19 cellular contexts compared by ENCODE assay signal in the genomic region with DNA sequence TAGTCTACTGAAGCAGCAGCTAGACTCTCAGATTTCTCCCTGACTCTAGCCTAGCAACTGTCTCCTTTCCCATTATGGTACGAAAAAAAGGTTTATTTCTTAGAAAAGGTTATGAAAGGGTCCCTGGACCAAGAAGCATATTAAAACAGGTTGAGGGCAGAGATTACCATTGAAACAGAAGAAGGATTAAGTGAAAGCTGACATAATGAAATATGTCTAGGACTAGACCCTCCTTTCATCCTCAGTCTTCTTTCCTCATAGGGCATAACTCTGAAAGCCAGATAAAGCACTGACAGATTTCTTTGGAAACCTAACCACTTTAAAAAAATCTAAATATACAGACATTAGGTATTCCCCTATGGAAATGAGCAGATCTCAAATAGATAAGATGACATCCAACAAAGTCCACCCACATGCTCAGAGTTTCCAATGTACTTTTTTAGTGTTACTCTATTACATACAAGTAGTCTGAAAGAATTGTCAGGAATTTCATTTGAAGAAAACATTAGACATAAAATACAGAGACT. TPM values are rescaled to one million over a fixed set of nuclear protein-coding genes. Genes with fewer than 3 reads are reported as not detected.
DNase-seq lines count a peak whose midpoint lies in the region; ATAC-seq and TF ChIP-seq lines count a peak whose summit lies in the region.
"Had no signal": no experiment of that assay in that cellular context is flagged by ENCODE, and none has a peak within 500 bp of the region (broad histone marks: within the 10 kb centered on the region; RNA-seq: fewer than 3 reads in every experiment).

No MANE protein-coding gene starts in this region.

- POLR2A ChIA-PET in HEK293T (lab: Yijun Ruan, JAX): no interaction called here

- H4K20me1 ChIP-seq in osteoblast (ENCODE audit: insufficient read depth, low read length): peaks cover 2% of the 10 kb centered on the region

- no peak overlapping the region for H3K27ac ChIP-seq in parathyroid adenoma
- H3K27ac ChIP-seq in osteoblast (ENCODE audit: low read depth, low read length): no peak overlapping the region
- H3K27ac ChIP-seq: C4-2B had no signal

- H3K9ac ChIP-seq in parathyroid adenoma: no peak overlapping the region

- H3K4me2 ChIP-seq in parathyroid adenoma (ENCODE audit: low read length): peak overlapping the region; percentile 6
- no peak overlapping the region for H3K4me2 ChIP-seq in osteoblast (ENCODE audit: insufficient read depth, low read length)

- H3K4me1 ChIP-seq in parathyroid adenoma: no peaks in the 10 kb centered on the region
- peaks cover 7% of the 10 kb centered on the region for H3K4me1 ChIP-seq in osteoblast (ENCODE audit: insufficient read depth, low read length)

- peaks cover 2% of the 10 kb centered on the region for H3K36me3 Mint-ChIP-seq in activated naive CD4-positive, alpha-beta T cell treated with anti-CD3 and anti-CD28 coated beads for 36 hours (ENCODE audit: low read depth)
- H3K36me3 Mint-ChIP-seq in activated naive CD4-positive, alpha-beta T cell treated with anti-CD3 and anti-CD28 coated beads, Interleukin-2, amount 10 ng/mL, durations not matched to agents 7 days and 5 days: peaks cover 5% of the 10 kb centered on the region
- peaks cover 2% of the 10 kb centered on the region for H3K36me3 Mint-ChIP-seq in central memory CD8-positive, alpha-beta T cell (ENCODE audit: insufficient read depth)
- no peaks in the 10 kb centered on the region for H3K36me3 Mint-ChIP-seq in natural killer cell treated with Interleukin-12 subunit alpha and Interleukin-12 subunit beta and Interleukin-15 and Interleukin-18, amount 100 ng/mL, for 72 hours

- no peaks in the 10 kb centered on the region for H3K36me3 ChIP-seq in parathyroid adenoma (ENCODE audit: control insufficient read depth, insufficient read depth, low read length)
- no peaks in the 10 kb centered on the region for H3K36me3 ChIP-seq in osteoblast (ENCODE audit: insufficient read depth, low read length)

- H3K4me3 Mint-ChIP-seq in activated naive CD4-positive, alpha-beta T cell treated with anti-CD3 and anti-CD28 coated beads for 36 hours: no peak overlapping the region
- H3K4me3 Mint-ChIP-seq in activated naive CD4-positive, alpha-beta T cell treated with anti-CD3 and anti-CD28 coated beads, Interleukin-2, amount 10 ng/mL, durations not matched to agents 7 days and 5 days: no peak overlapping the region
- H3K4me3 Mint-ChIP-seq in central memory CD8-positive, alpha-beta T cell: no peak overlapping the region
- H3K4me3 Mint-ChIP-seq in natural killer cell treated with Interleukin-12 subunit alpha and Interleukin-12 subunit beta and Interleukin-15 and Interleukin-18, amount 100 ng/mL, for 72 hours: no peak overlapping the region
- H3K4me3 Mint-ChIP-seq: CD8-positive, alpha-beta memory T cell had no signal

- no peak for DNase-seq in activated naive CD4-positive, alpha-beta T cell treated with anti-CD3 and anti-CD28 coated beads for 36 hours
- no peak for DNase-seq in activated naive CD4-positive, alpha-beta T cell treated with anti-CD3 and anti-CD28 coated beads, Interleukin-2, amount 10 ng/mL, durations not matched to agents 7 days and 5 days
- DNase-seq in HEK293T (ENCODE audit: extremely low spot score): no peak
- DNase-seq in central memory CD8-positive, alpha-beta T cell (ENCODE audit: low spot score in 2 of 2): no peak
- no peak for DNase-seq in osteoblast (ENCODE audit: insufficient read length, low spot score, missing footprints)
- DNase-seq in natural killer cell treated with Interleukin-12 subunit alpha and Interleukin-12 subunit beta and Interleukin-15 and Interleukin-18, amount 100 ng/mL, for 72 hours (ENCODE audit: low spot score): no peak
- DNase-seq in NK-92 (lab: John Stamatoyannopoulos, UW; ENCODE audit: unreplicated experiment): no peak
- DNase-seq: Calu3; CD8-positive, alpha-beta memory T cell; Karpas-422; NCI-H1417; NCI-H1694 treated with DMSO at 0.1 percent for 48 hours; NCI-H2081 treated with DMSO at 0.1 percent for 48 hours; NCI-H446 treated with DMSO at 0.1 percent for 48 hours; SIG-M5 had no signal

- CTCF ChIA-PET in activated naive CD4-positive, alpha-beta T cell treated with anti-CD3 and anti-CD28 coated beads for 36 hours (lab: Charles Lee): interaction anchor here (1.2 kb wide), 1 partner anchor 25 kb away, joined by 4 read pairs; no protein-coding TSS in a partner anchor
- CTCF ChIA-PET in activated naive CD4-positive, alpha-beta T cell treated with anti-CD3 and anti-CD28 coated beads, Interleukin-2, amount 10 ng/mL, durations not matched to agents 7 days and 5 days (lab: Charles Lee): no interaction called here
- CTCF ChIA-PET in HEK293T (lab: Yijun Ruan, JAX): no interaction called here

- H3K9me3 Mint-ChIP-seq in activated naive CD4-positive, alpha-beta T cell treated with anti-CD3 and anti-CD28 coated beads for 36 hours: no peaks in the 10 kb centered on the region
- no peaks in the 10 kb centered on the region for H3K9me3 Mint-ChIP-seq in activated naive CD4-positive, alpha-beta T cell treated with anti-CD3 and anti-CD28 coated beads, Interleukin-2, amount 10 ng/mL, durations not matched to agents 7 days and 5 days
- no peaks in the 10 kb centered on the region for H3K9me3 Mint-ChIP-seq in central memory CD8-positive, alpha-beta T cell
- H3K9me3 Mint-ChIP-seq in natural killer cell treated with Interleukin-12 subunit alpha and Interleukin-12 subunit beta and Interleukin-15 and Interleukin-18, amount 100 ng/mL, for 72 hours: no peaks in the 10 kb centered on the region
- H3K9me3 Mint-ChIP-seq: CD8-positive, alpha-beta memory T cell; IgD-negative memory B cell had no signal

- TF ChIP-seq CTCF in parathyroid adenoma (IDR thresholded peaks at IDR 0.05): no peak
- no peak for TF ChIP-seq CTCF in osteoblast (IDR thresholded peaks at IDR 0.05; ENCODE audit: extremely low read depth, low read depth, low read length)

- peaks cover 30% of the 10 kb centered on the region for H3K4me1 Mint-ChIP-seq in activated naive CD4-positive, alpha-beta T cell treated with anti-CD3 and anti-CD28 coated beads for 36 hours (ENCODE audit: low read depth)
- H3K4me1 Mint-ChIP-seq in activated naive CD4-positive, alpha-beta T cell treated with anti-CD3 and anti-CD28 coated beads, Interleukin-2, amount 10 ng/mL, durations not matched to agents 7 days and 5 days: peaks cover 3% of the 10 kb centered on the region
- H3K4me1 Mint-ChIP-seq in central memory CD8-positive, alpha-beta T cell: peaks cover 27% of the 10 kb centered on the region
- H3K4me1 Mint-ChIP-seq in natural killer cell treated with Interleukin-12 subunit alpha and Interleukin-12 subunit beta and Interleukin-15 and Interleukin-18, amount 100 ng/mL, for 72 hours (ENCODE audit: low read depth in 2 of 2): peaks cover 0 to 2% of the 10 kb centered on the region in 2 donors

- peak overlapping the region; percentile 41 for H3K27ac Mint-ChIP-seq in activated naive CD4-positive, alpha-beta T cell treated with anti-CD3 and anti-CD28 coated beads for 36 hours
- H3K27ac Mint-ChIP-seq in activated naive CD4-positive, alpha-beta T cell treated with anti-CD3 and anti-CD28 coated beads, Interleukin-2, amount 10 ng/mL, durations not matched to agents 7 days and 5 days: no peak overlapping the region
- peak overlapping the region; percentile 75 for H3K27ac Mint-ChIP-seq in central memory CD8-positive, alpha-beta T cell (ENCODE audit: low read depth)
- no peak overlapping the region for H3K27ac Mint-ChIP-seq in natural killer cell treated with Interleukin-12 subunit alpha and Interleukin-12 subunit beta and Interleukin-15 and Interleukin-18, amount 100 ng/mL, for 72 hours
- H3K27ac Mint-ChIP-seq: IgD-negative memory B cell had no signal

- H3K27me3 Mint-ChIP-seq in activated naive CD4-positive, alpha-beta T cell treated with anti-CD3 and anti-CD28 coated beads for 36 hours (ENCODE audit: low read depth): no peaks in the 10 kb centered on the region
- H3K27me3 Mint-ChIP-seq in activated naive CD4-positive, alpha-beta T cell treated with anti-CD3 and anti-CD28 coated beads, Interleukin-2, amount 10 ng/mL, durations not matched to agents 7 days and 5 days: no peaks in the 10 kb centered on the region
- no peaks in the 10 kb centered on the region for H3K27me3 Mint-ChIP-seq in central memory CD8-positive, alpha-beta T cell
- no peaks in the 10 kb centered on the region for H3K27me3 Mint-ChIP-seq in natural killer cell treated with Interleukin-12 subunit alpha and Interleukin-12 subunit beta and Interleukin-15 and Interleukin-18, amount 100 ng/mL, for 72 hours
- H3K27me3 Mint-ChIP-seq: CD8-positive, alpha-beta memory T cell; IgD-negative memory B cell had no signal

- H2AFZ ChIP-seq in parathyroid adenoma (no peak overlapping the region), osteoblast (ENCODE audit: low read length) (no peak overlapping the region)

- H3K79me2 ChIP-seq in parathyroid adenoma: peaks cover 31% of the 10 kb centered on the region
- H3K79me2 ChIP-seq in osteoblast (ENCODE audit: insufficient read depth, low read length): peaks cover 88% of the 10 kb centered on the region

- H3K27me3 ChIP-seq in parathyroid adenoma (ENCODE audit: control insufficient read depth, insufficient read depth, low read length) (no peaks in the 10 kb centered on the region), osteoblast (ENCODE audit: insufficient read depth, low read length) (no peaks in the 10 kb centered on the region)

- intact Hi-C loops in activated naive CD4-positive, alpha-beta T cell treated with anti-CD3 and anti-CD28 coated beads for 36 hours (cut with micrococcal nuclease): no loop called here

- H3K9me3 ChIP-seq in parathyroid adenoma (ENCODE audit: control insufficient read depth, low read length) (no peaks in the 10 kb centered on the region), osteoblast (ENCODE audit: low read depth, low read length) (no peaks in the 10 kb centered on the region)

- no peak for ATAC-seq in central memory CD8-positive, alpha-beta T cell (replicated peaks; ENCODE audit: extremely low read depth, poor library complexity, severe bottlenecking)
- ATAC-seq in natural killer cell treated with Interleukin-12 subunit alpha and Interleukin-12 subunit beta and Interleukin-15 and Interleukin-18, amount 100 ng/mL, for 72 hours: no peak
- ATAC-seq: Panc1 had no signal

- H3K4me3 ChIP-seq in parathyroid adenoma (ENCODE audit: low read depth, low read length) (no peak overlapping the region), osteoblast (ENCODE audit: insufficient read depth, low read length) (no peak overlapping the region)

TF ChIP-seq in HEK293T, 16 proteins besides CTCF, POLR2A, EP300 and RAD21 (continues in another document):
- TF ChIP-seq ELF4 (IDR thresholded peaks at IDR 0.05): no peak
- no peak for TF ChIP-seq SUZ12 (IDR thresholded peaks at IDR 0.05)
- TF ChIP-seq FOXK2 (IDR thresholded peaks at IDR 0.05): no peak
- TF ChIP-seq LEF1 (IDR thresholded peaks at IDR 0.05; ENCODE audit: borderline replicate concordance): no peak

RNA-seq across cellular contexts. Expression of a gene that starts 58.6 kb away (rescaled TPM):
- 10 to 100 TPM; 54.1 to 56.6 TPM for total RNA-seq in activated naive CD4-positive, alpha-beta T cell treated with anti-CD3 and anti-CD28 coated beads for 36 hours
- total RNA-seq in osteoblast: 92.6 and 105 TPM in 2 replicates
- total RNA-seq in natural killer cell treated with Interleukin-12 subunit alpha and Interleukin-12 subunit beta and Interleukin-15 and Interleukin-18, amount 100 ng/mL, for 72 hours: 10 to 100 TPM; 39.2 to 50.7 TPM

Comparison
In these comparisons a context has a peak if more than half of its experiments do, and no peak if none do; other contexts are left out.
1. H3K27ac Mint-ChIP-seq: peak in activated naive CD4-positive, alpha-beta T cell treated with anti-CD3 and anti-CD28 coated beads for 36 hours (single experiment) and central memory CD8-positive, alpha-beta T cell (single experiment); none in activated naive CD4-positive, alpha-beta T cell treated with anti-CD3 and anti-CD28 coated beads, Interleukin-2, amount 10 ng/mL, durations not matched to agents 7 days and 5 days (single experiment) and natural killer cell treated with Interleukin-12 subunit alpha and Interleukin-12 subunit beta and Interleukin-15 and Interleukin-18, amount 100 ng/mL, for 72 hours (0 of 2).